Comparison of ENCODE assay signal across 8 cellular contexts in the genomic region with DNA sequence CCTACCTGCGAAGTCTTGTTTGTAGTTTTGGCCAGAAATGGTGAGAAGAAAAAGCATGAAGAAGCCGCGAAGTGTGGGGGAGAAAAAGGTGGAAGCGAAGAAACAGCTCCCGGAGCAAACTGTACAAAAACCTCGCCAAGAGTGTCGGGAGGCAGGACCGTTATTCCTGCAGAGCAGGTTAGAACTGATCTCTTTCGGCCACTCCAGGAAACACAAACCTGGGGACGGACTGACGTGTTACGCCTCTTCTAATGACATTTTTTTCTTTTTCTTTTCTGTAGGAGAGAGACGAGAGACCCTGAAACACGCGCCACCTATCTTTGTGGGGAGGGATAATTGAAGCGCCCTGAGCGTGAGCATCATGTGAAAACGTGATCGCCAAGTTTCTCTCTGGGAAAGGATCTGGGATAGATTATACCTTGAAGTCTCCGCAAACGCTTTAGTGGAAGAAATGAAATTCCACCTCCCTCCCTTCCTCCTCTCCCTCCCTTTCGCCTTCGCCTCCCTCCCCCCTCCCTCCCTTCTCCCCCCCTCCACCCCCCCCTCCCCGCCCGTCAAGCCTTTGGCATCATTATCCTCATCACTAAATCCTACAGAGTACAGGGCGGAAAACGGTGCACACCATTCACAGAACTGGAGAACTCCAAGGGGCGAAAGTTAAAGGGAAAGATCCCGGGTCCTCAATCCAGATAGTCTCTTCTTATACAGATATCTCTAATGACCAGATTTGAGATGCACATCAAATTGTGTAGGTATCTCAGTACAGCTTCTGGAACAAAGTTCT. TPM values are rescaled to one million over a fixed set of nuclear protein-coding genes. Genes with fewer than 3 reads are reported as not detected.
DNase-seq lines count a peak whose midpoint lies in the region; ATAC-seq, FAIRE-seq and TF ChIP-seq lines count a peak whose summit lies in the region.

Gene ZEB2, minus strand, starts transcription at position 186 of the 784 bp plus-strand sequence. CDS start 2,769 bp downstream, outside the sequence.

- peaks cover 48 to 51% of the 10 kb centered on the region in 2 donors for H3K27me3 Mint-ChIP-seq in T-cell

- peaks cover 4 to 9% of the 10 kb centered on the region in 2 experiments; a peak in 3 of 4 replicates for H3K79me1 ChIP-seq in IMR-90 (ENCODE audit: low read depth in 1 of 2, low read length in 2 of 2)

- peak within 1 kb of the TSS; percentile 59 for H4K5ac ChIP-seq in IMR-90 (ENCODE audit: low read depth, low read length)

- H3K9me1 ChIP-seq in IMR-90 (ENCODE audit: insufficient read depth, low read length), result no peaks in the 10 kb centered on the region
- H3K9me1 ChIP-seq in endothelial cell of umbilical vein (replicated peaks; ENCODE audit: control insufficient read depth, extremely low read depth, insufficient read depth, low read length), result no peaks in the 10 kb centered on the region

- peak within 1 kb of the TSS; percentile 17 to 28; a peak in 3 of 4 replicates for H4K8ac ChIP-seq in IMR-90 (ENCODE audit: low read depth in 2 of 2, low read length in 2 of 2)

- H3K9ac ChIP-seq in IMR-90 (ENCODE audit: low read depth, low read length) (peak within 1 kb of the TSS; percentile 98), endothelial cell of umbilical vein (replicated peaks; ENCODE audit: extremely low read depth, insufficient read depth, low read length) (peak within 1 kb of the TSS; percentile 99)

- peaks cover 41% of the 10 kb centered on the region for H3K79me2 ChIP-seq in endothelial cell of umbilical vein (ENCODE audit: control insufficient read depth, insufficient read depth, low read length)

- H3K23ac ChIP-seq in IMR-90 (ENCODE audit: low read depth, low read length), result peak within 1 kb of the TSS; percentile 66

- peak within 1 kb of the TSS; percentile 23; the same call in 2 of the 3 replicates for H2BK15ac ChIP-seq in IMR-90 (ENCODE audit: low read depth, low read length)

- H2BK120ac ChIP-seq in IMR-90 (ENCODE audit: low read depth, low read length), result peak within 1 kb of the TSS; percentile 75

- peaks cover 5% of the 10 kb centered on the region for H3K36me3 Mint-ChIP-seq in T-cell

- H4K20me1 ChIP-seq in IMR-90 (ENCODE audit: insufficient read depth, low read length) (no peaks in the 10 kb centered on the region), endothelial cell of umbilical vein (replicated peaks; ENCODE audit: control insufficient read depth, extremely low read depth, insufficient read depth, low read length) (no peaks in the 10 kb centered on the region)

- peak within 1 kb of the TSS; percentile 54; the same call in 1 of the 2 replicates for H4K91ac ChIP-seq in IMR-90 (ENCODE audit: insufficient read depth, low read depth, low read length)

- no peaks in the 10 kb centered on the region for H3K9me3 Mint-ChIP-seq in T-cell

- H3K9me3 ChIP-seq in IMR-90 (ENCODE audit: control insufficient read depth, insufficient read depth, low read length), result no peaks in the 10 kb centered on the region
- no peaks in the 10 kb centered on the region for H3K9me3 ChIP-seq in endothelial cell of umbilical vein (replicated peaks; ENCODE audit: control insufficient read depth, insufficient read depth, low read length)
- H3K9me3 ChIP-seq in mesodermal cell (ENCODE audit: control insufficient read depth, low read length), result no peaks in the 10 kb centered on the region
- no peaks in the 10 kb centered on the region for H3K9me3 ChIP-seq in thyroid gland

- H3K27ac ChIP-seq in IMR-90 (ENCODE audit: insufficient read depth, low read length), result peak within 1 kb of the TSS; percentile 73
- H3K27ac ChIP-seq in endothelial cell of umbilical vein (ENCODE audit: insufficient read depth, low read depth, low read length), result peak within 1 kb of the TSS; percentile 97
- H3K27ac ChIP-seq in mesodermal cell (ENCODE audit: low read depth, low read length, severe bottlenecking), result peak within 1 kb of the TSS; percentile 62
- peak within 1 kb of the TSS; percentile 61 to 94 (median 89) for H3K27ac ChIP-seq in thyroid gland

- H2AFZ ChIP-seq in IMR-90 (replicated peaks; ENCODE audit: low read length, poor library complexity) (peak within 1 kb of the TSS; percentile 81), endothelial cell of umbilical vein (ENCODE audit: low read depth, low read length) (peak within 1 kb of the TSS; percentile 95)

- H3K27me3 ChIP-seq in IMR-90 (ENCODE audit: control insufficient read depth, insufficient read depth, low read length) (no peaks in the 10 kb centered on the region), endothelial cell of umbilical vein (ENCODE audit: control insufficient read depth in 2 of 2, insufficient read depth in 2 of 2, low read length in 2 of 2) (no peaks in the 10 kb centered on the region), thyroid gland (peaks cover 11% of the 10 kb centered on the region)

- no peak within 1 kb of the TSS for H2AK5ac ChIP-seq in IMR-90 (ENCODE audit: low read depth, low read length)

- peak within 1 kb of the TSS; percentile 67 for H2BK20ac ChIP-seq in IMR-90 (ENCODE audit: low read depth, low read length)

- peak; percentile 3; the same call in 1 of the 2 replicates for ATAC-seq in IMR-90 (ENCODE audit: low read depth)
- peak in 1 of 4 experiments; percentile 30 for ATAC-seq in T-cell (replicated peaks in 1 of 4)
- ATAC-seq in GM18517 (IDR thresholded peaks at IDR 0.05; ENCODE audit: unreplicated experiment), result no peak
- no peak for ATAC-seq in HG03521 (IDR thresholded peaks at IDR 0.05; ENCODE audit: unreplicated experiment)

- CTCF ChIA-PET in IMR-90 (lab: Yijun Ruan, JAX) (no interaction called here), T-cell (lab: Charles Lee) (no interaction called here), endothelial cell of umbilical vein (lab: Charles Lee) (interaction anchor here (0.6 to 2.0 kb wide), 9 partner anchors 10 to 1232 kb away, joined by 3 to 9 read pairs (median 3); no protein-coding TSS in a partner anchor)

- peak; percentile 57 for TF ChIP-seq RAD21 in IMR-90 (IDR thresholded peaks at IDR 0.05; ENCODE audit: low read length)

- H3K4me2 ChIP-seq in IMR-90 (ENCODE audit: low read depth, low read length) (peak within 1 kb of the TSS; percentile 98), endothelial cell of umbilical vein (ENCODE audit: insufficient read depth, low read length) (peak within 1 kb of the TSS; percentile 99)

- dilution Hi-C loops in IMR-90 (cut with HindIII; ENCODE audit: low sequenced_read_pairs, unreplicated experiment) (no loop called here), endothelial cell of umbilical vein (cut with MboI; ENCODE audit: extremely low pct_ligation_motif_present, low sequenced_read_pairs) (loop anchor here (25.0 kb wide), 1 partner anchor 158 kb away; no protein-coding TSS in a partner anchor)

- intact Hi-C loops in IMR-90 (cut with micrococcal nuclease), result loop anchor here (5.0 to 10.0 kb wide), 16 partner anchors 77 to 2005 kb away; no protein-coding TSS in a partner anchor
- intact Hi-C loops in endothelial cell of umbilical vein (cut with micrococcal nuclease), result loop anchor here (1.0 to 10.0 kb wide), 13 partner anchors 248 to 1795 kb away; no protein-coding TSS in a partner anchor
- intact Hi-C loops in thyroid gland (cut with DNase I), result loop anchor here (10.0 kb wide), 1 partner anchor 185 kb away; a partner anchor contains a TSS

- H2BK5ac ChIP-seq in IMR-90 (ENCODE audit: low read depth, low read length, poor library complexity, severe bottlenecking), result peak within 1 kb of the TSS; percentile 51

- peak; percentile 94 for DNase-seq in DMS 273 (lab: John Stamatoyannopoulos, UW; ENCODE audit: unreplicated experiment)
- peak; percentile 84 for DNase-seq in IMR-90
- peak in 15 of 34 experiments; percentile 14 to 57 (median 39) for DNase-seq in T-cell
- DNase-seq in endothelial cell of umbilical vein (ENCODE audit: low read depth, low spot score), result peak; percentile 87
- peak in 1 of 2 donors; percentile 16 for DNase-seq in thyroid gland

- 0% methylated on average over 7 of the region's 29 CpGs; no CpG with 5 or more reads in 1 of the 2 experiments for WGBS in IMR-90 (ENCODE audit: extremely low coverage in 2 of 2, insufficient read length in 1 of 2), 2 experiments
- WGBS in mesodermal cell (ENCODE audit: insufficient coverage in 2 of 2), 2 experiments, result 1 to 3% methylated on average over 11 to 17 of the region's 29 CpGs
- WGBS in thyroid gland, 2 donors, result 5 to 7% methylated on average over 29 of the region's 29 CpGs

- H2AK9ac ChIP-seq in IMR-90 (replicated peaks; ENCODE audit: low read depth, low read length, poor library complexity), result peak within 1 kb of the TSS; percentile 72

- H3K4me3 ChIP-seq in IMR-90 (ENCODE audit: insufficient read depth, low read depth, low read length) (peak within 1 kb of the TSS; percentile 99), endothelial cell of umbilical vein (replicated peaks in 1 of 3; ENCODE audit: insufficient read depth in 1 of 3, low read depth in 1 of 3, low read length in 3 of 3) (peak within 1 kb of the TSS; percentile 89 to 94 (median 90)), mesodermal cell (ENCODE audit: extremely low read depth, insufficient read depth, low read length, poor library complexity, severe bottlenecking) (peak within 1 kb of the TSS; percentile 70), thyroid gland (replicated peaks in 1 of 3) (peak within 1 kb of the TSS in 2 of 3 donors; percentile 0 to 42)

- no TSS peak for BruUV-seq in IMR-90 (replicated peaks; lab: Mats Ljungman, UMichigan)
- BruUV-seq in endothelial cell of umbilical vein (replicated peaks; lab: Mats Ljungman, UMichigan), result no TSS peak

- POLR2A ChIA-PET in IMR-90 (lab: Charles Lee; ENCODE audit: unreplicated experiment) (interaction anchor here (0.6 kb wide), 1 partner anchor 111 kb away, joined by 7 read pairs; no protein-coding TSS in a partner anchor), T-cell (lab: Charles Lee) (interaction anchor here in 1 of 2 donors (1.0 to 1.3 kb wide), 2 partner anchors 10 to 11 kb away, joined by 4 to 5 read pairs; no protein-coding TSS in a partner anchor), endothelial cell of umbilical vein (lab: Charles Lee) (no interaction called here)

- H3K14ac ChIP-seq in IMR-90 (replicated peaks; ENCODE audit: low read depth, low read length), result peak within 1 kb of the TSS; percentile 58

- H3K4me3 Mint-ChIP-seq in T-cell, result peak within 1 kb of the TSS in 1 of 3 donors; percentile 4

- peak; percentile 83 for FAIRE-seq in endothelial cell of umbilical vein (lab: Jason Lieb, UNC)

- TF ChIP-seq CTCF in IMR-90 (conservative IDR thresholded peaks at IDR 0.05; ENCODE audit: low read depth, low read length) (peak; percentile 69), endothelial cell of umbilical vein (IDR thresholded peaks at IDR 0.05; ENCODE audit: extremely low read depth in 1 of 2, insufficient read depth in 1 of 2, low read depth in 1 of 2, low read length in 2 of 2) (peak; percentile 55 to 67), thyroid gland (IDR thresholded peaks at IDR 0.05) (peak in 2 of 6 experiments; percentile 20 to 42)

- TF ChIP-seq POLR2A in IMR-90 (IDR thresholded peaks at IDR 0.05; ENCODE audit: low read depth, low read length), result peak; percentile 57; the same call in 1 of the 2 replicates
- TF ChIP-seq POLR2A in endothelial cell of umbilical vein (IDR thresholded peaks at IDR 0.05; ENCODE audit: low read depth, low read length), result peak; percentile 73
- peak in 1 of 2 donors; percentile 27 for TF ChIP-seq POLR2A in thyroid gland (IDR thresholded peaks at IDR 0.05)

- in situ Hi-C loops in IMR-90 (cut with MboI; ENCODE audit: low sequenced_read_pairs), result loop anchor here (5.0 to 25.0 kb wide), 4 partner anchors 185 to 1792 kb away; a partner anchor contains a TSS

- peaks cover 31 to 44% (median 35%) of the 10 kb centered on the region in 3 donors for H3K4me1 Mint-ChIP-seq in T-cell

- H3K18ac ChIP-seq in IMR-90 (ENCODE audit: low read depth, low read length), result peak within 1 kb of the TSS; percentile 79

- H3K4me1 ChIP-seq in IMR-90 (ENCODE audit: control insufficient read depth, insufficient read depth, low read length), result peaks cover 4% of the 10 kb centered on the region; the same call in 1 of the 2 replicates
- H3K4me1 ChIP-seq in endothelial cell of umbilical vein (ENCODE audit: control insufficient read depth, extremely low read depth, insufficient read depth, low read length), result peaks cover 47% of the 10 kb centered on the region
- peaks cover 14% of the 10 kb centered on the region for H3K4me1 ChIP-seq in mesodermal cell (ENCODE audit: control insufficient read depth, insufficient read depth, low read length, poor library complexity, severe bottlenecking)
- H3K4me1 ChIP-seq in thyroid gland, result peaks cover 8 to 27% of the 10 kb centered on the region in 2 donors

- H3K56ac ChIP-seq in IMR-90 (ENCODE audit: extremely low read depth, insufficient read depth, low read length), result peak within 1 kb of the TSS; percentile 68; the same call in 1 of the 2 replicates

- peak within 1 kb of the TSS; percentile 68 for H3K4ac ChIP-seq in IMR-90 (ENCODE audit: low read depth, low read length)

- H3K36me3 ChIP-seq in IMR-90 (ENCODE audit: control insufficient read depth, insufficient read depth, low read length) (no peaks in the 10 kb centered on the region), endothelial cell of umbilical vein (ENCODE audit: control insufficient read depth in 2 of 2, extremely low read depth in 1 of 2, insufficient read depth in 2 of 2, low read length in 2 of 2) (no peaks in the 10 kb centered on the region), mesodermal cell (ENCODE audit: control insufficient read depth, insufficient read depth, low read length) (peaks cover 13% of the 10 kb centered on the region), thyroid gland (no peaks in the 10 kb centered on the region)

- H3K27ac Mint-ChIP-seq in T-cell, result no peak within 1 kb of the TSS

RNA-seq across cellular contexts. Expression of gene ZEB2, which starts in this region (rescaled TPM):
- total RNA-seq in IMR-90 (2012; rRNA removed) (50.9 and 52.5 TPM in 2 replicates), T-cell (100 to 1,000 TPM in 1 of 5 donors, 10 to 100 TPM in 3, 1 to 10 TPM in 1; 8.9 to 106 (median 23.7) TPM), endothelial cell of umbilical vein (44.5 and 49.6 TPM in 2 replicates), thyroid gland (10 to 100 TPM; 21.7 to 52.1 (median 37.9) TPM)
- polyA plus RNA-seq in IMR-90 (2012; rRNA removed) (22.4 and 23.8 TPM in 2 replicates), endothelial cell of umbilical vein (14.3 and 17.9 TPM in 2 replicates)
- polyA plus RNA-seq in IMR-90 (2012; cell fraction: cytosol; rRNA removed), result 9.9 and 12.5 TPM in 2 replicates
- 12.0 and 32.4 TPM in 2 replicates for polyA plus RNA-seq in IMR-90 (2012; cell fraction: nucleus; rRNA removed; ENCODE audit: low replicate concordance)
- 18.9 and 19.3 TPM in 2 replicates for polyA plus RNA-seq in endothelial cell of umbilical vein (2011; cell fraction: cytosol; rRNA removed)
- 55.3 and 66.1 TPM in 2 replicates for polyA plus RNA-seq in endothelial cell of umbilical vein (2011; cell fraction: nucleus; rRNA removed)
- 23.0 and 23.7 TPM in 2 replicates for polyA plus RNA-seq in endothelial cell of umbilical vein (2012)
- 88.6 and 114 TPM in 2 replicates for polyA minus RNA-seq in endothelial cell of umbilical vein
- 3.0 TPM for polyA minus RNA-seq in endothelial cell of umbilical vein (2011; cell fraction: cytosol; rRNA and poly(A)+ RNA removed)
- 218 and 259 TPM in 2 replicates for polyA minus RNA-seq in endothelial cell of umbilical vein (2011; cell fraction: nucleus; rRNA and poly(A)+ RNA removed)
- 70.9 TPM for polyA plus RNA-seq in mesodermal cell (2013, experiment 1 of 2)
- polyA plus RNA-seq in mesodermal cell (2013, experiment 2 of 2), result 70.0 TPM

Comparison
In these comparisons a context has a peak if more than half of its experiments do, and no peak if none do; other contexts are left out.
1. H3K4me3 ChIP-seq: peak in every context shown above with its lines; median percentile 99 in IMR-90; 90 in endothelial cell of umbilical vein; 70 in mesodermal cell; 21 in thyroid gland.